ENCODE assay signal across 8 cellular contexts in genomic region chr22:17369553-17370035, GRCh38. TPM values are rescaled to one million over a fixed set of nuclear protein-coding genes. Genes with fewer than 3 reads are reported as not detected.
DNase-seq lines count a peak whose midpoint lies in the region; ATAC-seq and TF ChIP-seq lines count a peak whose summit lies in the region.

No MANE protein-coding gene starts in this region.

- H3K27me3 Mint-ChIP-seq in activated CD4-positive, alpha-beta memory T cell treated with anti-CD3 and anti-CD28 coated beads for 36 hours, result peaks cover 52% of the 10 kb centered on the region
- H3K27me3 Mint-ChIP-seq in activated CD4-positive, alpha-beta memory T cell treated with anti-CD3 and anti-CD28 coated beads, Interleukin-2, amount 10 ng/mL, durations not matched to agents 7 days and 5 days, result peaks cover 65% of the 10 kb centered on the region
- H3K27me3 Mint-ChIP-seq in activated B cell treated with CpG ODN at 0.5 μM for 24 hours (peaks cover 38% of the 10 kb centered on the region), progenitor cell of endocrine pancreas (peaks cover 2% of the 10 kb centered on the region)

- intact Hi-C loops in activated CD4-positive, alpha-beta memory T cell treated with anti-CD3 and anti-CD28 coated beads for 36 hours (cut with micrococcal nuclease), result loop anchor here (5.0 kb wide), 1 partner anchor 147 kb away; no protein-coding TSS in a partner anchor
- intact Hi-C loops in activated B cell treated with CpG ODN at 0.5 μM for 24 hours (cut with micrococcal nuclease) (loop anchor here (5.0 to 10.0 kb wide), 4 partner anchors 65 to 292 kb away; no protein-coding TSS in a partner anchor), Right ventricle myocardium superior (cut with DNase I) (loop anchor here (5.0 to 10.0 kb wide), 3 partner anchors 115 to 133 kb away; no protein-coding TSS in a partner anchor)

- CTCF ChIA-PET in activated CD4-positive, alpha-beta memory T cell treated with anti-CD3 and anti-CD28 coated beads for 36 hours (lab: Charles Lee), result interaction anchor here (2.3 kb wide), 1 partner anchor 198 kb away, joined by 7 read pairs; no protein-coding TSS in a partner anchor
- CTCF ChIA-PET in activated CD4-positive, alpha-beta memory T cell treated with anti-CD3 and anti-CD28 coated beads, Interleukin-2, amount 10 ng/mL, durations not matched to agents 7 days and 5 days (lab: Charles Lee), result no interaction called here
- CTCF ChIA-PET in activated B cell treated with CpG ODN at 0.5 μM for 24 hours (lab: Charles Lee), result interaction anchor here (1.2 to 3.4 kb wide), 2 partner anchors 150 to 198 kb away, joined by 3 to 15 read pairs; partner anchors contain the start of gene ADA2

- DNase-seq in activated CD4-positive, alpha-beta memory T cell treated with anti-CD3 and anti-CD28 coated beads for 36 hours, result peak; percentile 27
- no peak for DNase-seq in activated CD4-positive, alpha-beta memory T cell treated with anti-CD3 and anti-CD28 coated beads, Interleukin-2, amount 10 ng/mL, durations not matched to agents 7 days and 5 days
- DNase-seq in activated B cell treated with CpG ODN at 0.5 μM for 24 hours (no peak), Right ventricle myocardium superior (peak; percentile 64), progenitor cell of endocrine pancreas (ENCODE audit: low spot score, unreplicated experiment) (peak; percentile 51), OCI-M1 (lab: John Stamatoyannopoulos, UW) (no peak)

- no peaks in the 10 kb centered on the region for H3K36me3 Mint-ChIP-seq in activated CD4-positive, alpha-beta memory T cell treated with anti-CD3 and anti-CD28 coated beads for 36 hours
- no peaks in the 10 kb centered on the region for H3K36me3 Mint-ChIP-seq in activated CD4-positive, alpha-beta memory T cell treated with anti-CD3 and anti-CD28 coated beads, Interleukin-2, amount 10 ng/mL, durations not matched to agents 7 days and 5 days (ENCODE audit: low read depth)
- H3K36me3 Mint-ChIP-seq in activated B cell treated with CpG ODN at 0.5 μM for 24 hours (ENCODE audit: low read depth) (no peaks in the 10 kb centered on the region), progenitor cell of endocrine pancreas (ENCODE audit: insufficient read depth) (no peaks in the 10 kb centered on the region)

- H3K9me3 Mint-ChIP-seq in activated CD4-positive, alpha-beta memory T cell treated with anti-CD3 and anti-CD28 coated beads for 36 hours, result no peaks in the 10 kb centered on the region
- no peaks in the 10 kb centered on the region for H3K9me3 Mint-ChIP-seq in activated CD4-positive, alpha-beta memory T cell treated with anti-CD3 and anti-CD28 coated beads, Interleukin-2, amount 10 ng/mL, durations not matched to agents 7 days and 5 days
- no peaks in the 10 kb centered on the region for H3K9me3 Mint-ChIP-seq in activated B cell treated with CpG ODN at 0.5 μM for 24 hours
- no peaks in the 10 kb centered on the region for H3K9me3 Mint-ChIP-seq in progenitor cell of endocrine pancreas (ENCODE audit: low read depth)

- H3K4me1 Mint-ChIP-seq in activated CD4-positive, alpha-beta memory T cell treated with anti-CD3 and anti-CD28 coated beads for 36 hours (ENCODE audit: low read depth), result peaks cover 22% of the 10 kb centered on the region
- H3K4me1 Mint-ChIP-seq in activated CD4-positive, alpha-beta memory T cell treated with anti-CD3 and anti-CD28 coated beads, Interleukin-2, amount 10 ng/mL, durations not matched to agents 7 days and 5 days, result peaks cover 18% of the 10 kb centered on the region
- peaks cover 27% of the 10 kb centered on the region for H3K4me1 Mint-ChIP-seq in activated B cell treated with CpG ODN at 0.5 μM for 24 hours
- peaks cover 21% of the 10 kb centered on the region for H3K4me1 Mint-ChIP-seq in progenitor cell of endocrine pancreas (ENCODE audit: low read depth)

- ATAC-seq in activated B cell treated with CpG ODN at 0.5 μM for 24 hours (ENCODE audit: low read depth), result peak; percentile 60
- ATAC-seq in Right ventricle myocardium superior (ENCODE audit: poor library complexity), result peak; percentile 13
- no peak for ATAC-seq in HG02938 (IDR thresholded peaks at IDR 0.05; ENCODE audit: unreplicated experiment)
- ATAC-seq in HG02678 (IDR thresholded peaks at IDR 0.05; ENCODE audit: unreplicated experiment), result no peak

- no peak for TF ChIP-seq CTCF in activated B cell treated with CpG ODN at 0.5 μM for 24 hours (IDR thresholded peaks at IDR 0.05)
- TF ChIP-seq CTCF in progenitor cell of endocrine pancreas (IDR thresholded peaks at IDR 0.05; ENCODE audit: unreplicated experiment), result no peak

- H3K4me3 Mint-ChIP-seq in activated CD4-positive, alpha-beta memory T cell treated with anti-CD3 and anti-CD28 coated beads for 36 hours, result no peak overlapping the region
- no peak overlapping the region for H3K4me3 Mint-ChIP-seq in activated CD4-positive, alpha-beta memory T cell treated with anti-CD3 and anti-CD28 coated beads, Interleukin-2, amount 10 ng/mL, durations not matched to agents 7 days and 5 days
- H3K4me3 Mint-ChIP-seq in activated B cell treated with CpG ODN at 0.5 μM for 24 hours (peak overlapping the region; percentile 24), progenitor cell of endocrine pancreas (ENCODE audit: low read depth) (peak overlapping the region; percentile 57)

- POLR2A ChIA-PET in activated CD4-positive, alpha-beta memory T cell treated with anti-CD3 and anti-CD28 coated beads for 36 hours (lab: Charles Lee), result no interaction called here
- POLR2A ChIA-PET in activated CD4-positive, alpha-beta memory T cell treated with anti-CD3 and anti-CD28 coated beads, Interleukin-2, amount 10 ng/mL, durations not matched to agents 7 days and 5 days (lab: Charles Lee), result no interaction called here
- POLR2A ChIA-PET in activated B cell treated with CpG ODN at 0.5 μM for 24 hours (lab: Charles Lee), result interaction anchor here (1.1 to 1.2 kb wide), 3 partner anchors 90 to 151 kb away, joined by 4 to 6 read pairs (median 5); partner anchors contain the start of gene ADA2

- H3K27ac Mint-ChIP-seq in activated CD4-positive, alpha-beta memory T cell treated with anti-CD3 and anti-CD28 coated beads for 36 hours, result no peak overlapping the region
- no peak overlapping the region for H3K27ac Mint-ChIP-seq in activated CD4-positive, alpha-beta memory T cell treated with anti-CD3 and anti-CD28 coated beads, Interleukin-2, amount 10 ng/mL, durations not matched to agents 7 days and 5 days
- H3K27ac Mint-ChIP-seq in activated B cell treated with CpG ODN at 0.5 μM for 24 hours, result no peak overlapping the region
- H3K27ac Mint-ChIP-seq in progenitor cell of endocrine pancreas, result no peak overlapping the region

RNA-seq across cellular contexts. Expression of gene CECR2, which starts 0.3 kb away (rescaled TPM):
- not detected for total RNA-seq in activated CD4-positive, alpha-beta memory T cell treated with anti-CD3 and anti-CD28 coated beads for 36 hours
- under 1 TPM in 1 of 2 experiments, not detected in 1; 0.05 TPM for total RNA-seq in activated CD4-positive, alpha-beta memory T cell treated with anti-CD3 and anti-CD28 coated beads, Interleukin-2, amount 10 ng/mL, durations not matched to agents 7 days and 5 days
- total RNA-seq in activated B cell treated with CpG ODN at 0.5 μM for 24 hours, result 1.6 and 2.5 TPM in 2 replicates
- 5.5 TPM for total RNA-seq in Right ventricle myocardium superior
- 37.6 and 40.5 TPM in 2 replicates for total RNA-seq in progenitor cell of endocrine pancreas

Comparison
In these comparisons a context has a peak if more than half of its experiments do, and no peak if none do; other contexts are left out.
1. DNase-seq: peak in activated CD4-positive, alpha-beta memory T cell treated with anti-CD3 and anti-CD28 coated beads for 36 hours (single experiment), Right ventricle myocardium superior (single experiment) and progenitor cell of endocrine pancreas (single experiment); none in activated CD4-positive, alpha-beta memory T cell treated with anti-CD3 and anti-CD28 coated beads, Interleukin-2, amount 10 ng/mL, durations not matched to agents 7 days and 5 days (single experiment), activated B cell treated with CpG ODN at 0.5 μM for 24 hours (single experiment) and OCI-M1 (single experiment).
2. H3K4me3 Mint-ChIP-seq: peak in activated B cell treated with CpG ODN at 0.5 μM for 24 hours (single experiment) and progenitor cell of endocrine pancreas (single experiment); none in activated CD4-positive, alpha-beta memory T cell treated with anti-CD3 and anti-CD28 coated beads for 36 hours (single experiment) and activated CD4-positive, alpha-beta memory T cell treated with anti-CD3 and anti-CD28 coated beads, Interleukin-2, amount 10 ng/mL, durations not matched to agents 7 days and 5 days (single experiment).
3. ATAC-seq: peak in activated B cell treated with CpG ODN at 0.5 μM for 24 hours (single experiment) and Right ventricle myocardium superior (single experiment); none in HG02938 (single experiment) and HG02678 (single experiment).